ENCODE assay signal across 26 cellular contexts in genomic region chr20:46580613-46581012, GRCh38. TPM values are rescaled to one million over a fixed set of nuclear protein-coding genes. Genes with fewer than 3 reads are reported as not detected.
"Had no signal": no experiment of that assay in that cellular context is flagged by ENCODE, and none has a peak within 500 bp of the region (broad histone marks: within the 10 kb centered on the region; RNA-seq: fewer than 3 reads in every experiment).

No MANE protein-coding gene starts in this region.

- H3K4me2 ChIP-seq: hepatocyte had no signal

- H3K4me1 ChIP-seq: esophagus squamous epithelium, left ventricle myocardium inferior, lower lobe of right lung, psoas muscle, stomach had no signal

- DNase-seq: dorsolateral prefrontal cortex; effector CD8-positive, alpha-beta T cell; esophagus squamous epithelium; foreskin fibroblast; kidney; left cardiac atrium; left ventricle myocardium inferior; lower lobe of right lung; mesenchymal stem cell; naive thymus-derived CD4-positive, alpha-beta T cell; nephron progenitor cell; psoas muscle; retina; stimulated activated CD4-positive, alpha-beta T cell treated with anti-CD3 and anti-CD28 coated beads, Interleukin-12 subunit alpha, Interleukin-12 subunit beta, amount 100 ng/mL, for 4 hours; stimulated activated naive CD4-positive, alpha-beta T cell; stomach; trophoblast cell had no signal

- H3K36me3 ChIP-seq: esophagus squamous epithelium, left ventricle myocardium inferior, lower lobe of right lung, stomach had no signal

- H3K27ac ChIP-seq: coronary artery, epithelial cell of prostate, esophagus squamous epithelium, hepatocyte, left ventricle myocardium inferior, lower lobe of right lung, psoas muscle, skin epidermis, stomach had no signal

- H3K79me2 ChIP-seq: hepatocyte had no signal

- H3K27me3 ChIP-seq: dorsolateral prefrontal cortex, esophagus squamous epithelium, hepatocyte, stomach had no signal

- FAIRE-seq: endometrium, kidney had no signal

- H3K4me3 ChIP-seq: coronary artery, dorsolateral prefrontal cortex, esophagus squamous epithelium, hepatocyte, left ventricle myocardium inferior, lower lobe of right lung, psoas muscle, skin epidermis, stomach had no signal

- ATAC-seq: left cardiac atrium; lower lobe of right lung; naive thymus-derived CD4-positive, alpha-beta T cell; psoas muscle; sciatic nerve had no signal

RNA-seq across cellular contexts. Expression of gene OCSTAMP, which starts 30.2 kb away (rescaled TPM):
- total RNA-seq: chondrocyte; esophagus squamous epithelium; hepatocyte; kidney; left cardiac atrium; left ventricle myocardium inferior; lower lobe of right lung; mononuclear cell; naive thymus-derived CD4-positive, alpha-beta T cell; psoas muscle; sciatic nerve; stomach; urinary bladder had no signal
- polyA plus RNA-seq: hepatocyte; naive thymus-derived CD4-positive, alpha-beta T cell; psoas muscle; stomach; urinary bladder had no signal
